ENCODE assay signal across 1 cellular context in genomic region chr9:19116391-19116790, GRCh38.
TF ChIP-seq lines count a peak whose summit lies in the region.

No MANE protein-coding gene starts in this region.

TF ChIP-seq in K562, 482 proteins besides CTCF, POLR2A, EP300 and RAD21:
- TF ChIP-seq L3MBTL2 (IDR thresholded peaks at IDR 0.05) (peak; percentile 64), HEY1 (CRISPR knock-in tag; IDR thresholded peaks at IDR 0.05; ENCODE audit: borderline replicate concordance) (no peak), MGA (IDR thresholded peaks at IDR 0.05) (peak; percentile 52; the same call in 1 of the 2 replicates), MEF2A (IDR thresholded peaks at IDR 0.05; ENCODE audit: control insufficient read depth, low read depth, low read length) (peak; percentile 69), DMBX1 (CRISPR knock-in tag; IDR thresholded peaks at IDR 0.05; ENCODE audit: borderline replicate concordance) (peak; percentile 65; the same call in 1 of the 2 replicates), ARID2 (IDR thresholded peaks at IDR 0.05) (no peak), C11orf30 (IDR thresholded peaks at IDR 0.05; ENCODE audit: low read depth) (peak; percentile 42), ZNF589 (CRISPR knock-in tag; IDR thresholded peaks at IDR 0.05; ENCODE audit: low read depth) (peak; percentile 74; the same call in 1 of the 2 replicates), NONO (IDR thresholded peaks at IDR 0.05; ENCODE audit: low read depth in 2 of 2, low read length in 1 of 2) (no peak), NFE2L1 (tag; IDR thresholded peaks at IDR 0.05; ENCODE audit: borderline replicate concordance, low read depth) (no peak), ZNF12 (CRISPR knock-in tag; IDR thresholded peaks at IDR 0.05) (no peak), ZFX (CRISPR knock-in tag; IDR thresholded peaks at IDR 0.05) (no peak), ZNF561 (CRISPR knock-in tag; conservative IDR thresholded peaks at IDR 0.05) (no peak), EGR1 (conservative IDR thresholded peaks at IDR 0.05) (no peak), FOSL1 (tag; conservative IDR thresholded peaks at IDR 0.05) (peak; percentile 80), CXXC5 (CRISPR knock-in tag; IDR thresholded peaks at IDR 0.05) (peak; percentile 24; the same call in 1 of the 2 replicates), MAX (CRISPR knock-in tag; IDR thresholded peaks at IDR 0.05) (peak; percentile 81), MEF2D (tag; conservative IDR thresholded peaks at IDR 0.05; ENCODE audit: low read depth) (peak; percentile 92), ZNF592 (IDR thresholded peaks at IDR 0.05) (peak; percentile 62; the same call in 1 of the 2 replicates), BACH1 (tag; IDR thresholded peaks at IDR 0.05) (0 out of 2 replicates have a peak, but pooled peaks have one; percentile 48), ZNF224 (CRISPR knock-in tag; IDR thresholded peaks at IDR 0.05) (no peak), NFE2 (IDR thresholded peaks at IDR 0.05; ENCODE audit: low read depth) (peak; percentile 57; the same call in 1 of the 2 replicates), ZNF316 (IDR thresholded peaks at IDR 0.05) (peak; percentile 8; the same call in 1 of the 2 replicates), SMAD4 (CRISPR knock-in tag; conservative IDR thresholded peaks at IDR 0.05) (peak; percentile 25; the same call in 1 of the 2 replicates), ZNF175 (CRISPR knock-in tag; IDR thresholded peaks at IDR 0.05; ENCODE audit: low read depth) (peak; percentile 22; the same call in 1 of the 2 replicates), CEBPG (CRISPR knock-in tag; IDR thresholded peaks at IDR 0.05) (peak; percentile 91), CEBPG (tag; conservative IDR thresholded peaks at IDR 0.05 in 1 of 2, IDR thresholded peaks at IDR 0.05 in 1 of 2) (peak in 1 of 2 experiments; percentile 73; a peak in 2 of 4 replicates), ZNF584 (CRISPR knock-in tag; IDR thresholded peaks at IDR 0.05; ENCODE audit: low read depth) (0 out of 2 replicates have a peak, but pooled peaks have one; percentile 40)
- TF ChIP-seq, protein P1, sequence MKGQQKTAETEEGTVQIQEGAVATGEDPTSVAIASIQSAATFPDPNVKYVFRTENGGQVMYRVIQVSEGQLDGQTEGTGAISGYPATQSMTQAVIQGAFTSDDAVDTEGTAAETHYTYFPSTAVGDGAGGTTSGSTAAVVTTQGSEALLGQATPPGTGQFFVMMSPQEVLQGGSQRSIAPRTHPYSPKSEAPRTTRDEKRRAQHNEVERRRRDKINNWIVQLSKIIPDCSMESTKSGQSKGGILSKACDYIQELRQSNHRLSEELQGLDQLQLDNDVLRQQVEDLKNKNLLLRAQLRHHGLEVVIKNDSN (CRISPR knock-in tag; IDR thresholded peaks at IDR 0.05) = peak; percentile 79
- TF ChIP-seq, protein P2, sequence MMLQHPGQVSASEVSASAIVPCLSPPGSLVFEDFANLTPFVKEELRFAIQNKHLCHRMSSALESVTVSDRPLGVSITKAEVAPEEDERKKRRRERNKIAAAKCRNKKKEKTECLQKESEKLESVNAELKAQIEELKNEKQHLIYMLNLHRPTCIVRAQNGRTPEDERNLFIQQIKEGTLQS (IDR thresholded peaks at IDR 0.05) = peak; percentile 62
- TF ChIP-seq, protein P2 (CRISPR knock-in tag; conservative IDR thresholded peaks at IDR 0.05) = no peak
